8 cellular contexts compared by ENCODE assay signal in the genomic region with DNA sequence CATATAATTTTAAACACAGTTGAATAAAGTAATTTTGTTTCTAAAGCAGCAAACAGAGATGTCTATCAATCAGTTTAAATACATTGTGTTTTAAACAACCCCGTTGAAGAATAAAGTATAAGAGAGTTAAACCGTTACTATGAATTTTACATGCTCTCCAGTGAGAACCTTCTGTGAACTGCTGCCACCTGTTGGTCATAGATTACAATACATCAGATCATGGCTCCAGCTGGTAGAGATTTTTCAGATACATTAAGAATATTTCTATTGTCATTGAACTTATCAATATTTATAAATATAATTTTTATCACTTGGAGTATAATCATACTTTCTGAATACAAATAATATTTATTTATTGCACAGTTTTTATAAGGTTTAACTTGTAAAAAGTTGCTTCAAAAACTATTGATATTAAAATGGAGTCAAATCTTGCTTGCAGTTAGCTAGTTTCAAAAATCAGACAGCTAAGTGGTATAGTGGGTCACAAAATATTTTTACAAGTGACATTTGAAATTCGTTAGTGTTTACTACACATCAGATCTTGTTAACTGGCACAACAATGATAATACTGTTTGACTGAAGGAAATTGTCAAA.
DNase-seq lines count a peak whose midpoint lies in the region; ATAC-seq and TF ChIP-seq lines count a peak whose summit lies in the region.

No MANE protein-coding gene starts in this region.

- no peaks in the 10 kb centered on the region for H3K79me2 ChIP-seq in SK-N-SH (ENCODE audit: insufficient read depth)
- no peaks in the 10 kb centered on the region for H3K79me2 ChIP-seq in osteoblast (ENCODE audit: insufficient read depth, low read length)

- H3K36me3 Mint-ChIP-seq in endothelial cell (ENCODE audit: low read depth, unreplicated experiment), result no peaks in the 10 kb centered on the region

- H3K9me3 ChIP-seq in SK-N-SH (no peaks in the 10 kb centered on the region; the same call in 1 of the 2 replicates), Peyer's patch (no peaks in the 10 kb centered on the region), osteoblast (ENCODE audit: low read depth, low read length) (no peaks in the 10 kb centered on the region)

- H3K27me3 ChIP-seq in SK-N-SH (ENCODE audit: insufficient read depth) (no peaks in the 10 kb centered on the region), Peyer's patch (no peaks in the 10 kb centered on the region), osteoblast (ENCODE audit: insufficient read depth, low read length) (no peaks in the 10 kb centered on the region)

- H2AFZ ChIP-seq in SK-N-SH (ENCODE audit: low read depth) (no peak overlapping the region), osteoblast (ENCODE audit: low read length) (no peak overlapping the region)

- H4K20me1 ChIP-seq in SK-N-SH (ENCODE audit: insufficient read depth) (no peaks in the 10 kb centered on the region), osteoblast (ENCODE audit: insufficient read depth, low read length) (no peaks in the 10 kb centered on the region)

- no peak overlapping the region for H3K4me3 Mint-ChIP-seq in endothelial cell (ENCODE audit: unreplicated experiment)

- peak; percentile 91 for TF ChIP-seq RAD21 in SK-N-SH (IDR thresholded peaks at IDR 0.05; ENCODE audit: low read length)

- H3K9me2 ChIP-seq in SK-N-SH, result 0 out of 2 replicates have a peak, but pooled peaks cover 5% of the 10 kb centered on the region

- TF ChIP-seq POLR2A in Peyer's patch (IDR thresholded peaks at IDR 0.05), result no peak

- H3K27ac Mint-ChIP-seq in endothelial cell (ENCODE audit: unreplicated experiment), result no peak overlapping the region

- H3K4me3 ChIP-seq in SK-N-SH (ENCODE audit: low read depth in 2 of 2, low read length in 1 of 2) (no peak overlapping the region), Peyer's patch (no peak overlapping the region), osteoblast (ENCODE audit: insufficient read depth, low read length) (no peak overlapping the region)

- no peaks in the 10 kb centered on the region for H3K9me3 Mint-ChIP-seq in endothelial cell (ENCODE audit: unreplicated experiment)

- POLR2A ChIA-PET in SK-N-SH (lab: Yijun Ruan, JAX), result no interaction called here

- peak; percentile 44 for DNase-seq in SK-N-SH
- DNase-seq in HuH-7 (ENCODE audit: low spot score), result peak; percentile 15
- no peak for DNase-seq in Peyer's patch
- peak; percentile 48 for DNase-seq in endothelial cell (ENCODE audit: low spot score)
- peak; percentile 37 for DNase-seq in osteoblast (ENCODE audit: insufficient read length, low spot score, missing footprints)
- DNase-seq in omental fat pad (ENCODE audit: low spot score), result no peak

- H3F3A ChIP-seq in SK-N-SH (replicated peaks; ENCODE audit: insufficient read depth), result no peaks in the 10 kb centered on the region

- TF ChIP-seq EP300 in SK-N-SH (IDR thresholded peaks at IDR 0.05; ENCODE audit: borderline replicate concordance in 1 of 2, low read depth in 1 of 2, low read length in 1 of 2), result no peak

- H3K36me3 ChIP-seq in SK-N-SH (replicated peaks in 1 of 2; ENCODE audit: control insufficient read depth in 1 of 2, insufficient read depth in 2 of 2, low read length in 1 of 2) (no peaks in the 10 kb centered on the region), Peyer's patch (no peaks in the 10 kb centered on the region), osteoblast (ENCODE audit: insufficient read depth, low read length) (no peaks in the 10 kb centered on the region)

- 7% methylated on average over 3 of the region's 3 CpGs for WGBS in SK-N-SH (ENCODE audit: low lambda C conversion rate)

- H3K9ac ChIP-seq in SK-N-SH, result no peak overlapping the region

- H3K27ac ChIP-seq in SK-N-SH (ENCODE audit: low read depth in 2 of 2, low read length in 1 of 2) (no peak overlapping the region), Peyer's patch (no peak overlapping the region), osteoblast (ENCODE audit: low read depth, low read length) (no peak overlapping the region)

- CTCF ChIA-PET in SK-N-SH (lab: Yijun Ruan, JAX), result interaction anchor here (0.6 to 3.8 kb wide), 31 partner anchors 8 to 1997 kb away, joined by 3 to 25 read pairs (median 4); no protein-coding TSS in a partner anchor

- peaks cover 1% of the 10 kb centered on the region for H3K27me3 Mint-ChIP-seq in endothelial cell (ENCODE audit: unreplicated experiment)

- TF ChIP-seq CTCF in SK-N-SH (IDR thresholded peaks at IDR 0.05), result peak; percentile 64
- peak in 4 of 6 experiments; percentile 29 to 48 (median 40) for TF ChIP-seq CTCF in Peyer's patch (IDR thresholded peaks at IDR 0.05)
- TF ChIP-seq CTCF in endothelial cell (IDR thresholded peaks at IDR 0.05; ENCODE audit: unreplicated experiment), result peak; percentile 87
- TF ChIP-seq CTCF in osteoblast (IDR thresholded peaks at IDR 0.05; ENCODE audit: extremely low read depth, low read depth, low read length), result peak; percentile 51
- TF ChIP-seq CTCF in omental fat pad (IDR thresholded peaks at IDR 0.05), result no peak

- no peak overlapping the region for H3K4me2 ChIP-seq in SK-N-SH
- no peak overlapping the region for H3K4me2 ChIP-seq in osteoblast (ENCODE audit: insufficient read depth, low read length)

- peaks cover 4% of the 10 kb centered on the region for H3K4me1 Mint-ChIP-seq in endothelial cell (ENCODE audit: unreplicated experiment)

- H3K4me1 ChIP-seq in SK-N-SH (ENCODE audit: control insufficient read depth in 1 of 2, insufficient read depth in 2 of 2, low read depth in 1 of 2, low read length in 1 of 2), result no peaks in the 10 kb centered on the region
- no peaks in the 10 kb centered on the region for H3K4me1 ChIP-seq in Peyer's patch
- H3K4me1 ChIP-seq in osteoblast (ENCODE audit: insufficient read depth, low read length), result no peaks in the 10 kb centered on the region

- no peak for ATAC-seq in SK-N-SH treated with all-trans-retinoic acid at 6 μM for 48 hours
- ATAC-seq in GM21526 (IDR thresholded peaks at IDR 0.05; ENCODE audit: low FRiP score, unreplicated experiment), result peak; percentile 89
- no peak for ATAC-seq in omental fat pad (ENCODE audit: low FRiP score)

TF ChIP-seq in SK-N-SH, 30 proteins besides CTCF, POLR2A, EP300 and RAD21:
- TF ChIP-seq, protein P1, sequence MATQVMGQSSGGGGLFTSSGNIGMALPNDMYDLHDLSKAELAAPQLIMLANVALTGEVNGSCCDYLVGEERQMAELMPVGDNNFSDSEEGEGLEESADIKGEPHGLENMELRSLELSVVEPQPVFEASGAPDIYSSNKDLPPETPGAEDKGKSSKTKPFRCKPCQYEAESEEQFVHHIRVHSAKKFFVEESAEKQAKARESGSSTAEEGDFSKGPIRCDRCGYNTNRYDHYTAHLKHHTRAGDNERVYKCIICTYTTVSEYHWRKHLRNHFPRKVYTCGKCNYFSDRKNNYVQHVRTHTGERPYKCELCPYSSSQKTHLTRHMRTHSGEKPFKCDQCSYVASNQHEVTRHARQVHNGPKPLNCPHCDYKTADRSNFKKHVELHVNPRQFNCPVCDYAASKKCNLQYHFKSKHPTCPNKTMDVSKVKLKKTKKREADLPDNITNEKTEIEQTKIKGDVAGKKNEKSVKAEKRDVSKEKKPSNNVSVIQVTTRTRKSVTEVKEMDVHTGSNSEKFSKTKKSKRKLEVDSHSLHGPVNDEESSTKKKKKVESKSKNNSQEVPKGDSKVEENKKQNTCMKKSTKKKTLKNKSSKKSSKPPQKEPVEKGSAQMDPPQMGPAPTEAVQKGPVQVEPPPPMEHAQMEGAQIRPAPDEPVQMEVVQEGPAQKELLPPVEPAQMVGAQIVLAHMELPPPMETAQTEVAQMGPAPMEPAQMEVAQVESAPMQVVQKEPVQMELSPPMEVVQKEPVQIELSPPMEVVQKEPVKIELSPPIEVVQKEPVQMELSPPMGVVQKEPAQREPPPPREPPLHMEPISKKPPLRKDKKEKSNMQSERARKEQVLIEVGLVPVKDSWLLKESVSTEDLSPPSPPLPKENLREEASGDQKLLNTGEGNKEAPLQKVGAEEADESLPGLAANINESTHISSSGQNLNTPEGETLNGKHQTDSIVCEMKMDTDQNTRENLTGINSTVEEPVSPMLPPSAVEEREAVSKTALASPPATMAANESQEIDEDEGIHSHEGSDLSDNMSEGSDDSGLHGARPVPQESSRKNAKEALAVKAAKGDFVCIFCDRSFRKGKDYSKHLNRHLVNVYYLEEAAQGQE (IDR thresholded peaks at IDR 0.05; ENCODE audit: low read depth, low read length), result no peak
- peak; percentile 59; the same call in 1 of the 2 replicates for TF ChIP-seq SMC3 (IDR thresholded peaks at IDR 0.05; ENCODE audit: low read depth, low read length)

TF ChIP-seq in SK-N-SH treated with all-trans-retinoic acid at 6 μM for 48 hours, 23 proteins besides CTCF, POLR2A, EP300 and RAD21 (continues in another document):
- TF ChIP-seq, protein P2, sequence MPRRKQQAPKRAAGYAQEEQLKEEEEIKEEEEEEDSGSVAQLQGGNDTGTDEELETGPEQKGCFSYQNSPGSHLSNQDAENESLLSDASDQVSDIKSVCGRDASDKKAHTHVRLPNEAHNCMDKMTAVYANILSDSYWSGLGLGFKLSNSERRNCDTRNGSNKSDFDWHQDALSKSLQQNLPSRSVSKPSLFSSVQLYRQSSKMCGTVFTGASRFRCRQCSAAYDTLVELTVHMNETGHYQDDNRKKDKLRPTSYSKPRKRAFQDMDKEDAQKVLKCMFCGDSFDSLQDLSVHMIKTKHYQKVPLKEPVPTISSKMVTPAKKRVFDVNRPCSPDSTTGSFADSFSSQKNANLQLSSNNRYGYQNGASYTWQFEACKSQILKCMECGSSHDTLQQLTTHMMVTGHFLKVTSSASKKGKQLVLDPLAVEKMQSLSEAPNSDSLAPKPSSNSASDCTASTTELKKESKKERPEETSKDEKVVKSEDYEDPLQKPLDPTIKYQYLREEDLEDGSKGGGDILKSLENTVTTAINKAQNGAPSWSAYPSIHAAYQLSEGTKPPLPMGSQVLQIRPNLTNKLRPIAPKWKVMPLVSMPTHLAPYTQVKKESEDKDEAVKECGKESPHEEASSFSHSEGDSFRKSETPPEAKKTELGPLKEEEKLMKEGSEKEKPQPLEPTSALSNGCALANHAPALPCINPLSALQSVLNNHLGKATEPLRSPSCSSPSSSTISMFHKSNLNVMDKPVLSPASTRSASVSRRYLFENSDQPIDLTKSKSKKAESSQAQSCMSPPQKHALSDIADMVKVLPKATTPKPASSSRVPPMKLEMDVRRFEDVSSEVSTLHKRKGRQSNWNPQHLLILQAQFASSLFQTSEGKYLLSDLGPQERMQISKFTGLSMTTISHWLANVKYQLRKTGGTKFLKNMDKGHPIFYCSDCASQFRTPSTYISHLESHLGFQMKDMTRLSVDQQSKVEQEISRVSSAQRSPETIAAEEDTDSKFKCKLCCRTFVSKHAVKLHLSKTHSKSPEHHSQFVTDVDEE (CRISPR knock-in tag; IDR thresholded peaks at IDR 0.05), result no peak
- no peak for TF ChIP-seq ZFP30 (CRISPR knock-in tag; IDR thresholded peaks at IDR 0.05)

Comparison
In these comparisons a context has a peak if more than half of its experiments do, and no peak if none do; other contexts are left out.
1. DNase-seq: peak in SK-N-SH (single experiment), HuH-7 (single experiment), endothelial cell (single experiment) and osteoblast (single experiment); none in Peyer's patch (0 of 3) and omental fat pad (single experiment).
2. CTCF ChIP-seq: peak in SK-N-SH (single experiment), Peyer's patch (4 of 6), endothelial cell (single experiment) and osteoblast (single experiment); none in omental fat pad (0 of 3).